In the genomic region with DNA sequence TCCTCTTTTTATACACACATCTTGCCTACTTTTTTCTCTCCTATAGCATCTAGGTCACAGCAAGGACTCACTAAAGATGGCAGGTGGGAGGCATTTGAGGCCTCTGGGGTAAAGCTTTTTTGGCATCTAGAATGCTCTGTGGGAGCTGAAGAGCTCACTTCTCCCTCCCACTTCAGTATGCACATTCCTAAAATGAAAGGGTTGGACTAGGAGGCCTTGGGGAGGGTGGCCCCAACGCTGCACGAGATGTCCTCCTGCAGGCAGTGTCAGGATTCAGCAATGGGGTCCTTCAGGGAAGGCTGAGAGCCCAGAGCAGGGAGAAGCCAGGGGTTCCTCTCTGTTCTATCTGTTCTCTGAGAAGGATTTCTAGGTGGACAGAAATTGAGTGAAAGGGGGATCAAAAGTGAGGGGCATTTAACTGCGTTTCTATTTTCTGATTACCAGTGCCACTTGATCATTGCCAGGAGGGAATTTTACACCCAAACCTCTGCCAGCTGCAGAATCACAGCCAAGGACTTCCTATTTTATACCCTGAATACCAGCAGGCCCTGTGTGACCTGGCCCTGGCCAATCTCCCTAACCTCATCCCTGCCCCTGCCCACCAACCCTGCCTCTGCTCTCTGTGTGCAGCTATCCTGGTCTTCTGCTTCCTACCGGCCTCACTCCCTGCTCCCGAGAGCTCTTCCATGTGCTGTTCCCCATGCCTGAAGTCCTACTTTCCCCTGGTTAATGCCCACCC, we compare ENCODE assay signal across 30 cellular contexts.
"Had no signal": no experiment of that assay in that cellular context is flagged by ENCODE, and none has a peak within 500 bp of the region (broad histone marks: within the 10 kb centered on the region; RNA-seq: fewer than 3 reads in every experiment).

No MANE protein-coding gene starts in this region.

- H3K27ac Mint-ChIP-seq: immature natural killer cell; naive thymus-derived CD4-positive, alpha-beta T cell; natural killer cell treated with Interleukin-12 subunit alpha and Interleukin-12 subunit beta and Interleukin-15 and Interleukin-18, amount 100 ng/mL, for 72 hours; progenitor cell of endocrine pancreas; stimulated activated naive B cell treated with anti-CD40 and anti-IgM and Interleukin-4, amounts not matched to agents 10 μg/mL and 1 μg/mL and 100 μg/mL, for 72 hours had no signal

- DNase-seq: heart left ventricle; hypothalamus; immature natural killer cell; lower lobe of right lung; mammary epithelial cell; mesenchymal stem cell; midbrain; mucosa of descending colon; naive thymus-derived CD4-positive, alpha-beta T cell; occipital lobe; ovary; right cardiac atrium; stimulated activated CD4-positive, alpha-beta T cell treated with anti-CD3 and anti-CD28 coated beads, Interleukin-12 subunit alpha, Interleukin-12 subunit beta, amount 100 ng/mL, for 4 hours; stimulated activated CD4-positive, alpha-beta T cell treated with anti-CD3 and anti-CD28 coated beads, Interleukin-15, amount 100 ng/mL, for 24 hours; stimulated activated CD4-positive, alpha-beta T cell treated with anti-CD3 and anti-CD28 coated beads, Interleukin-2, amount 100 ng/mL, for 24 hours; stimulated activated CD4-positive, alpha-beta T cell treated with anti-CD3 and anti-CD28 coated beads, Interleukin-4, amount 100 ng/mL, for 1 hour; stimulated activated naive B cell treated with anti-CD40 and anti-IgM and Interleukin-4, amounts not matched to agents 10 μg/mL and 1 μg/mL and 100 μg/mL, for 72 hours; stimulated activated naive CD8-positive, alpha-beta T cell treated with anti-CD3 and anti-CD28 coated beads, Interleukin-15, Interleukin-2, amounts not matched to agents 100 U/mL and 50 U/mL, for 24 hours; stomach; testis; thyroid gland; transverse colon; upper lobe of left lung had no signal

- H3K27me3 Mint-ChIP-seq: progenitor cell of endocrine pancreas; stimulated activated naive B cell treated with anti-CD40 and anti-IgM and Interleukin-4, amounts not matched to agents 10 μg/mL and 1 μg/mL and 100 μg/mL, for 72 hours had no signal

- H3K36me3 Mint-ChIP-seq: immature natural killer cell; naive thymus-derived CD4-positive, alpha-beta T cell; stimulated activated naive B cell treated with anti-CD40 and anti-IgM and Interleukin-4, amounts not matched to agents 10 μg/mL and 1 μg/mL and 100 μg/mL, for 72 hours had no signal

- H3K4me3 Mint-ChIP-seq: immature natural killer cell; naive thymus-derived CD4-positive, alpha-beta T cell; natural killer cell treated with Interleukin-12 subunit alpha and Interleukin-12 subunit beta and Interleukin-15 and Interleukin-18, amount 100 ng/mL, for 72 hours; neural crest cell; stimulated activated naive B cell treated with anti-CD40 and anti-IgM and Interleukin-4, amounts not matched to agents 10 μg/mL and 1 μg/mL and 100 μg/mL, for 72 hours had no signal

- H3K27me3 ChIP-seq: ovary, testis, thyroid gland, transverse colon, upper lobe of left lung, vagina had no signal

- H3K4me3 ChIP-seq: heart left ventricle, lower lobe of right lung, mucosa of descending colon, ovary, skin epidermis, stomach, testis, thyroid gland, transverse colon, upper lobe of left lung, vagina had no signal

- H3K4me1 Mint-ChIP-seq: immature natural killer cell; naive thymus-derived CD4-positive, alpha-beta T cell; neural crest cell; stimulated activated naive B cell treated with anti-CD40 and anti-IgM and Interleukin-4, amounts not matched to agents 10 μg/mL and 1 μg/mL and 100 μg/mL, for 72 hours had no signal

- ATAC-seq: heart left ventricle; mucosa of descending colon; naive thymus-derived CD4-positive, alpha-beta T cell; natural killer cell treated with Interleukin-12 subunit alpha and Interleukin-12 subunit beta and Interleukin-15 and Interleukin-18, amount 100 ng/mL, for 72 hours; stimulated activated naive B cell treated with anti-CD40 and anti-IgM and Interleukin-4, amounts not matched to agents 10 μg/mL and 1 μg/mL and 100 μg/mL, for 72 hours; stimulated activated naive CD8-positive, alpha-beta T cell treated with anti-CD3 and anti-CD28 coated beads, Interleukin-15, Interleukin-2, amounts not matched to agents 100 U/mL and 50 U/mL, for 24 hours had no signal

- H3K36me3 ChIP-seq: heart left ventricle, lower lobe of right lung, neutrophil, ovary, stomach, thyroid gland, transverse colon, upper lobe of left lung, vagina had no signal

- FAIRE-seq: islet of Langerhans had no signal
